Comparison of ENCODE assay signal across 8 cellular contexts in genomic region chrX:72121381-72121780, GRCh38. TPM values are rescaled to one million over a fixed set of nuclear protein-coding genes. Genes with fewer than 3 reads are reported as not detected.
DNase-seq lines count a peak whose midpoint lies in the region; ATAC-seq and TF ChIP-seq lines count a peak whose summit lies in the region.

No MANE protein-coding gene starts in this region.

- peak; percentile 53 for ATAC-seq in HG02885 (IDR thresholded peaks at IDR 0.05; ENCODE audit: poor library complexity, unreplicated experiment)

- no peaks in the 10 kb centered on the region for H3K36me3 Mint-ChIP-seq in activated CD4-positive, alpha-beta T cell treated with anti-CD3 and anti-CD28 coated beads, Interleukin-2, amount 10 ng/mL, durations not matched to agents 24 days and 14 days (ENCODE audit: low read depth)

- no peak overlapping the region for H3K4me3 Mint-ChIP-seq in activated CD4-positive, alpha-beta T cell treated with anti-CD3 and anti-CD28 coated beads, Interleukin-2, amount 10 ng/mL, durations not matched to agents 24 days and 14 days

- WGBS in prostate gland = 0% methylated on average over 3 of the region's 3 CpGs

- no peak overlapping the region for H3K27ac ChIP-seq in prostate gland

- H3K27ac Mint-ChIP-seq in activated CD4-positive, alpha-beta T cell treated with anti-CD3 and anti-CD28 coated beads, Interleukin-2, amount 10 ng/mL, durations not matched to agents 24 days and 14 days = no peak overlapping the region

- H3K4me3 ChIP-seq in fibroblast of pulmonary artery (replicated peaks; ENCODE audit: low read depth, low read length) = no peak overlapping the region
- no peak overlapping the region for H3K4me3 ChIP-seq in prostate gland

- H3K27me3 Mint-ChIP-seq in activated CD4-positive, alpha-beta T cell treated with anti-CD3 and anti-CD28 coated beads, Interleukin-2, amount 10 ng/mL, durations not matched to agents 24 days and 14 days = peaks cover 35% of the 10 kb centered on the region

- TF ChIP-seq POLR2A in prostate gland (IDR thresholded peaks at IDR 0.05) = no peak

- H3K36me3 ChIP-seq in prostate gland = no peaks in the 10 kb centered on the region

- peaks cover 18% of the 10 kb centered on the region for H3K4me1 Mint-ChIP-seq in activated CD4-positive, alpha-beta T cell treated with anti-CD3 and anti-CD28 coated beads, Interleukin-2, amount 10 ng/mL, durations not matched to agents 24 days and 14 days

- no peaks in the 10 kb centered on the region for H3K9me3 Mint-ChIP-seq in activated CD4-positive, alpha-beta T cell treated with anti-CD3 and anti-CD28 coated beads, Interleukin-2, amount 10 ng/mL, durations not matched to agents 24 days and 14 days

- H3K9me3 ChIP-seq in prostate gland = no peaks in the 10 kb centered on the region

- TF ChIP-seq CTCF in fibroblast of pulmonary artery (IDR thresholded peaks at IDR 0.05; ENCODE audit: low read length, missing control alignments) (no peak), prostate gland (IDR thresholded peaks at IDR 0.05) (no peak)

- no peaks in the 10 kb centered on the region for H3K4me1 ChIP-seq in prostate gland (replicated peaks)

- intact Hi-C loops in activated CD4-positive, alpha-beta T cell treated with anti-CD3 and anti-CD28 coated beads, Interleukin-2, amount 10 ng/mL, durations not matched to agents 24 days and 14 days (cut with micrococcal nuclease) = no loop called here
- intact Hi-C loops in prostate gland (cut with DNase I) = no loop called here

- no peaks in the 10 kb centered on the region for H3K27me3 ChIP-seq in prostate gland (replicated peaks; ENCODE audit: insufficient read depth)

- DNase-seq in GM03348 (ENCODE audit: low spot score) (peak; percentile 80), fibroblast of pulmonary artery (ENCODE audit: low read depth) (peak; percentile 62), prostate gland (ENCODE audit: low spot score) (peak; percentile 64), HuH-7 (ENCODE audit: low spot score) (no peak), inferior parietal cortex (ENCODE audit: extremely low spot score) (no peak), NCI-H2171 (lab: John Stamatoyannopoulos, UW) (no peak)
- DNase-seq in activated CD4-positive, alpha-beta T cell treated with anti-CD3 and anti-CD28 coated beads, Interleukin-2, amount 10 ng/mL, durations not matched to agents 24 days and 14 days = peak; percentile 74

RNA-seq across cellular contexts. Expression of gene RTL5, which starts 10.3 kb away (rescaled TPM):
- 0.19 and 0.21 TPM in 2 replicates for total RNA-seq in activated CD4-positive, alpha-beta T cell treated with anti-CD3 and anti-CD28 coated beads, Interleukin-2, amount 10 ng/mL, durations not matched to agents 24 days and 14 days
- 10 to 100 TPM in 1 of 2 donors, 1 to 10 TPM in 1; 2.8 to 24.0 TPM for total RNA-seq in prostate gland

Comparison
In these comparisons a context has a peak if more than half of its experiments do, and no peak if none do; other contexts are left out.
1. DNase-seq: peak in GM03348 (single experiment), activated CD4-positive, alpha-beta T cell treated with anti-CD3 and anti-CD28 coated beads, Interleukin-2, amount 10 ng/mL, durations not matched to agents 24 days and 14 days (single experiment), fibroblast of pulmonary artery (single experiment) and prostate gland (single experiment); none in HuH-7 (single experiment), inferior parietal cortex (single experiment) and NCI-H2171 (single experiment).